In genomic region chr22:24503137-24503850, GRCh38 we compare ENCODE assay signal across 8 cellular contexts. TPM values are rescaled to one million over a fixed set of nuclear protein-coding genes. Genes with fewer than 3 reads are reported as not detected.
DNase-seq lines count a peak whose midpoint lies in the region; ATAC-seq, FAIRE-seq and TF ChIP-seq lines count a peak whose summit lies in the region.

No MANE protein-coding gene starts in this region.

- H3K9ac ChIP-seq in endodermal cell (ENCODE audit: extremely low read depth, low read length, poor library complexity, severe bottlenecking): no peak overlapping the region

- H3K4me3 ChIP-seq in AG04450 (ENCODE audit: low read depth, low read length): no peak overlapping the region
- H3K4me3 ChIP-seq in endodermal cell (ENCODE audit: low read length): no peak overlapping the region
- H3K4me3 ChIP-seq in testis: no peak overlapping the region
- no peak overlapping the region for H3K4me3 ChIP-seq in small intestine (ENCODE audit: low read depth in 1 of 2, low read length in 2 of 2)

- 63 to 83% methylated on average over 2 to 7 of the region's 7 CpGs for WGBS in endodermal cell (ENCODE audit: insufficient coverage in 1 of 2, insufficient read length in 1 of 2), 2 experiments
- WGBS in testis, 2 donors: 80 to 88% methylated on average over 7 of the region's 7 CpGs
- WGBS in small intestine, 3 donors: 76 to 85% (median 79%) methylated on average over 7 of the region's 7 CpGs

- TF ChIP-seq POLR2A in testis (IDR thresholded peaks at IDR 0.05): no peak

- H3K4me1 Mint-ChIP-seq in endodermal cell: peaks cover 62% of the 10 kb centered on the region
- peaks cover 28 to 34% of the 10 kb centered on the region in 2 donors for H3K4me1 Mint-ChIP-seq in natural killer cell treated with Interleukin-12 subunit alpha and Interleukin-12 subunit beta and Interleukin-15 and Interleukin-18, amount 100 ng/mL, for 72 hours (ENCODE audit: low read depth in 2 of 2)

- FAIRE-seq in small intestine (lab: Jason Lieb, UNC): no peak

- peaks cover 21% of the 10 kb centered on the region for H3K27me3 Mint-ChIP-seq in endodermal cell (ENCODE audit: insufficient read depth)
- H3K27me3 Mint-ChIP-seq in natural killer cell treated with Interleukin-12 subunit alpha and Interleukin-12 subunit beta and Interleukin-15 and Interleukin-18, amount 100 ng/mL, for 72 hours: no peaks in the 10 kb centered on the region

- peaks cover 9% of the 10 kb centered on the region for H3K27me3 ChIP-seq in AG04450 (ENCODE audit: control insufficient read depth, insufficient read depth, low read length)
- H3K27me3 ChIP-seq in endodermal cell (ENCODE audit: control insufficient read depth, insufficient read depth, low read length, poor library complexity, severe bottlenecking): peaks cover 30% of the 10 kb centered on the region
- H3K27me3 ChIP-seq in testis: no peaks in the 10 kb centered on the region
- H3K27me3 ChIP-seq in small intestine (ENCODE audit: control insufficient read depth in 2 of 2, insufficient read depth in 2 of 2, low read length in 2 of 2): no peaks in the 10 kb centered on the region

- in situ Hi-C loops in GM13977 (cut with MboI; ENCODE audit: low pct_unique_long_range_greater_than_20kb, low sequenced_read_pairs, unreplicated experiment): loop anchor here (10.0 kb wide), 1 partner anchor 78 kb away; the partner anchor contains the start of gene ADORA2A

- H3K4me3 Mint-ChIP-seq in endodermal cell: no peak overlapping the region
- peak overlapping the region; percentile 23 for H3K4me3 Mint-ChIP-seq in natural killer cell treated with Interleukin-12 subunit alpha and Interleukin-12 subunit beta and Interleukin-15 and Interleukin-18, amount 100 ng/mL, for 72 hours

- no peaks in the 10 kb centered on the region for H3K36me3 Mint-ChIP-seq in endodermal cell (ENCODE audit: low read depth)
- H3K36me3 Mint-ChIP-seq in natural killer cell treated with Interleukin-12 subunit alpha and Interleukin-12 subunit beta and Interleukin-15 and Interleukin-18, amount 100 ng/mL, for 72 hours: no peaks in the 10 kb centered on the region

- H3K9me3 Mint-ChIP-seq in endodermal cell: no peaks in the 10 kb centered on the region
- no peaks in the 10 kb centered on the region for H3K9me3 Mint-ChIP-seq in natural killer cell treated with Interleukin-12 subunit alpha and Interleukin-12 subunit beta and Interleukin-15 and Interleukin-18, amount 100 ng/mL, for 72 hours

- intact Hi-C loops in testis (cut with DNase I; ENCODE audit: low total_unique reads): loop anchor here (10.0 kb wide), 2 partner anchors 78 to 178 kb away; partner anchors contain the start of gene ADORA2A

- DNase-seq in AG04450 (ENCODE audit: low read depth, low spot score) (no peak), GM13977 (ENCODE audit: low spot score) (peak; percentile 85), MV-4-11 (lab: John Stamatoyannopoulos, UW) (peak; percentile 97), endodermal cell (peak; percentile 90), testis (peak; percentile 73), small intestine (no peak)
- peak; percentile 58 for DNase-seq in activated CD4-positive, alpha-beta T cell treated with anti-CD3 and anti-CD28 coated beads, Interleukin-2, amount 50 U/mL, for 1 hour
- peak; percentile 81 for DNase-seq in natural killer cell treated with Interleukin-12 subunit alpha and Interleukin-12 subunit beta and Interleukin-15 and Interleukin-18, amount 100 ng/mL, for 72 hours (ENCODE audit: low spot score)

- POLR2A ChIA-PET in AG04450 (lab: Yijun Ruan, JAX): no interaction called here

- peak; percentile 82 for TF ChIP-seq CTCF in AG04450 (IDR thresholded peaks at IDR 0.05; ENCODE audit: low read depth, low read length)
- peak; percentile 79 for TF ChIP-seq CTCF in GM13977 (IDR thresholded peaks at IDR 0.05; ENCODE audit: extremely low read depth, insufficient read depth, missing control alignments)
- peak; percentile 91 for TF ChIP-seq CTCF in endodermal cell (conservative IDR thresholded peaks at IDR 0.05)
- peak; percentile 37 to 58 (median 50) for TF ChIP-seq CTCF in testis (IDR thresholded peaks at IDR 0.05)

- H3K9me3 ChIP-seq in AG04450 (ENCODE audit: control insufficient read depth, insufficient read depth, low read length) (no peaks in the 10 kb centered on the region), endodermal cell (ENCODE audit: control insufficient read depth, low read length) (no peaks in the 10 kb centered on the region), testis (no peaks in the 10 kb centered on the region), small intestine (ENCODE audit: control insufficient read depth, low read depth) (no peaks in the 10 kb centered on the region)

- CTCF ChIA-PET in AG04450 (lab: Charles Lee): interaction anchor here (0.7 to 2.3 kb wide), 15 partner anchors 9 to 212 kb away, joined by 3 to 13 read pairs (median 5); no protein-coding TSS in a partner anchor

- peaks cover 33% of the 10 kb centered on the region for H3K4me1 ChIP-seq in endodermal cell (ENCODE audit: control insufficient read depth, insufficient read depth, low read length)
- no peaks in the 10 kb centered on the region for H3K4me1 ChIP-seq in testis
- H3K4me1 ChIP-seq in small intestine (ENCODE audit: control insufficient read depth in 2 of 2, insufficient read depth in 1 of 2, low read depth in 1 of 2, low read length in 1 of 2): peaks cover 4 to 8% of the 10 kb centered on the region in 2 donors

- H3K36me3 ChIP-seq in endodermal cell (ENCODE audit: control insufficient read depth, insufficient read depth, low read length) (no peaks in the 10 kb centered on the region), testis (ENCODE audit: low read depth, missing control alignments) (no peaks in the 10 kb centered on the region), small intestine (ENCODE audit: control insufficient read depth in 2 of 2, insufficient read depth in 2 of 2, low read length in 2 of 2) (no peaks in the 10 kb centered on the region)

- ATAC-seq in natural killer cell treated with Interleukin-12 subunit alpha and Interleukin-12 subunit beta and Interleukin-15 and Interleukin-18, amount 100 ng/mL, for 72 hours: peak; percentile 83 to 88

- H3K27ac ChIP-seq in AG04450 (ENCODE audit: low read depth, low read length) (no peak overlapping the region), endodermal cell (ENCODE audit: low read depth, low read length) (no peak overlapping the region), testis (no peak overlapping the region), small intestine (ENCODE audit: low read depth in 1 of 2, low read length in 1 of 2) (no peak overlapping the region)

- no peak overlapping the region for H3K27ac Mint-ChIP-seq in endodermal cell
- H3K27ac Mint-ChIP-seq in natural killer cell treated with Interleukin-12 subunit alpha and Interleukin-12 subunit beta and Interleukin-15 and Interleukin-18, amount 100 ng/mL, for 72 hours: peak overlapping the region; percentile 28 to 84

RNA-seq across cellular contexts. Expression of gene UPB1, which starts 8.2 kb away (rescaled TPM):
- polyA plus RNA-seq in AG04450 (2011; rRNA removed): not detected in 2 replicates
- polyA minus RNA-seq in AG04450 (2011; rRNA and poly(A)+ RNA removed): 0.05 TPM in 1 of 2 replicates, not detected in the other
- under 1 TPM in 1 of 2 donors, not detected in 1; 0.40 TPM for total RNA-seq in endodermal cell
- 0.14 TPM for polyA plus RNA-seq in endodermal cell (2013, experiment 1 of 2)
- 0.33 TPM for polyA plus RNA-seq in endodermal cell (2013, experiment 2 of 2)
- total RNA-seq in natural killer cell treated with Interleukin-12 subunit alpha and Interleukin-12 subunit beta and Interleukin-15 and Interleukin-18, amount 100 ng/mL, for 72 hours: 1 to 10 TPM in 1 of 2 donors, under 1 TPM in 1; 0.84 to 1.9 TPM
- 10 to 100 TPM; 11.5 to 12.1 TPM for total RNA-seq in testis
- 6.7 TPM for polyA plus RNA-seq in testis (ENCODE audit: insufficient read depth, low read depth, low replicate concordance)
- polyA plus RNA-seq in small intestine: 1 to 10 TPM in 2 of 3 donors, under 1 TPM in 1; 0.12 to 4.3 (median 1.8) TPM

RNA-seq across cellular contexts. Expression of gene GUCD1, which starts 51.6 kb away (rescaled TPM):
- polyA plus RNA-seq in AG04450 (2011; rRNA removed) (52.1 and 73.4 TPM in 2 replicates), testis (ENCODE audit: insufficient read depth, low read depth, low replicate concordance) (93.6 TPM), small intestine (100 to 1,000 TPM; 147 to 494 (median 469) TPM)
- 107 and 149 TPM in 2 replicates for polyA minus RNA-seq in AG04450 (2011; rRNA and poly(A)+ RNA removed)
- total RNA-seq in endodermal cell (10 to 100 TPM; 64.7 to 73.6 TPM), testis (100 to 1,000 TPM in 1 of 2 donors, 10 to 100 TPM in 1; 91.7 to 123 TPM)
- polyA plus RNA-seq in endodermal cell (2013, experiment 1 of 2): 38.1 TPM
- polyA plus RNA-seq in endodermal cell (2013, experiment 2 of 2): 44.2 TPM
- total RNA-seq in natural killer cell treated with Interleukin-12 subunit alpha and Interleukin-12 subunit beta and Interleukin-15 and Interleukin-18, amount 100 ng/mL, for 72 hours: 100 to 1,000 TPM; 105 to 111 TPM

RNA-seq across cellular contexts. Expression of gene SNRPD3, which starts 52.5 kb away (rescaled TPM):
- polyA plus RNA-seq in AG04450 (2011; rRNA removed): 187 and 238 TPM in 2 replicates
- polyA minus RNA-seq in AG04450 (2011; rRNA and poly(A)+ RNA removed): 161 and 210 TPM in 2 replicates
- 100 to 1,000 TPM; 158 to 180 TPM for total RNA-seq in endodermal cell
- 174 TPM for polyA plus RNA-seq in endodermal cell (2013, experiment 1 of 2)
- 166 TPM for polyA plus RNA-seq in endodermal cell (2013, experiment 2 of 2)
- 100 to 1,000 TPM; 104 to 117 TPM for total RNA-seq in natural killer cell treated with Interleukin-12 subunit alpha and Interleukin-12 subunit beta and Interleukin-15 and Interleukin-18, amount 100 ng/mL, for 72 hours
- total RNA-seq in testis: 100 to 1,000 TPM; 117 to 175 TPM
- polyA plus RNA-seq in testis (ENCODE audit: insufficient read depth, low read depth, low replicate concordance): 75.5 TPM
- polyA plus RNA-seq in small intestine: 100 to 1,000 TPM; 150 to 162 (median 156) TPM

Comparison
In these comparisons a context has a peak if more than half of its experiments do, and no peak if none do; other contexts are left out.
1. DNase-seq: peak in GM13977 (single experiment), MV-4-11 (single experiment), activated CD4-positive, alpha-beta T cell treated with anti-CD3 and anti-CD28 coated beads, Interleukin-2, amount 50 U/mL, for 1 hour (single experiment), endodermal cell (single experiment), natural killer cell treated with Interleukin-12 subunit alpha and Interleukin-12 subunit beta and Interleukin-15 and Interleukin-18, amount 100 ng/mL, for 72 hours (single experiment) and testis (single experiment); none in AG04450 (single experiment) and small intestine (single experiment).
2. RNA of gene UPB1, which starts 8.2 kb away (total RNA-seq): 11.5 to 12.1 TPM in testis; 0.84 to 1.9 TPM in natural killer cell treated with Interleukin-12 subunit alpha and Interleukin-12 subunit beta and Interleukin-15 and Interleukin-18, amount 100 ng/mL, for 72 hours and 0.40 TPM in endodermal cell; every median in the first group is over 4 times any median in the second.
3. Peak in every context shown above with its lines, with median percentiles within 50 percentile points of each other: CTCF ChIP-seq.